ENCODE assay signal across 15 cellular contexts in genomic region chr5:168773231-168773630, GRCh38.
DNase-seq lines count a peak whose midpoint lies in the region; ATAC-seq and FAIRE-seq lines count a peak whose summit lies in the region.
"Had no signal": no experiment of that assay in that cellular context is flagged by ENCODE, and none has a peak within 500 bp of the region (broad histone marks: within the 10 kb centered on the region; RNA-seq: fewer than 3 reads in every experiment).

No MANE protein-coding gene starts in this region.

- DNase-seq in DMS 273 treated with DMSO at 0.1 percent for 48 hours (lab: John Stamatoyannopoulos, UW) (peak; percentile 25), NCI-H345 (lab: John Stamatoyannopoulos, UW) (peak; percentile 85), SK-N-DZ (ENCODE audit: low spot score) (peak; percentile 72), NCI-H748 (lab: John Stamatoyannopoulos, UW; ENCODE audit: unreplicated experiment) (no peak), COLO829 (ENCODE audit: low spot score) (no peak), RCC 7860 (ENCODE audit: low spot score) (no peak)
- DNase-seq: CD4-positive, alpha-beta memory T cell; COR-L47; DMS53; GF-D8; H9 had no signal

- ATAC-seq in GM21717 (IDR thresholded peaks at IDR 0.05; ENCODE audit: unreplicated experiment) = no peak
- ATAC-seq: HepG2 had no signal

- no peak for FAIRE-seq in RCC 7860 (lab: Jason Lieb, UNC)
- FAIRE-seq: A204.1, D721Med, HepG2 had no signal

Comparison
In these comparisons a context has a peak if more than half of its experiments do, and no peak if none do; other contexts are left out.
1. DNase-seq: peak in DMS 273 treated with DMSO at 0.1 percent for 48 hours (single experiment), NCI-H345 (single experiment) and SK-N-DZ (single experiment); none in NCI-H748 (single experiment), COLO829 (single experiment) and RCC 7860 (single experiment).